In genomic region chr2:11343344-11343625, GRCh38 we compare ENCODE assay signal across 8 cellular contexts. TPM values are rescaled to one million over a fixed set of nuclear protein-coding genes. Genes with fewer than 3 reads are reported as not detected.
DNase-seq lines count a peak whose midpoint lies in the region; TF ChIP-seq lines count a peak whose summit lies in the region.

No MANE protein-coding gene starts in this region.

- H3K4me3 Mint-ChIP-seq in activated T-helper 2 cell treated with anti-CD3 and anti-CD28 coated beads, Interferon-gamma antibody, Interleukin-2, Interleukin-4, amounts not matched to agents 10 μg/mL and 5 μg/mL and 100 μg/mL, durations not matched to agents 14 hours and 24 hours and 36 hours (ENCODE audit: low read depth), result peak overlapping the region; percentile 99

- H3K9me3 ChIP-seq in stomach smooth muscle (ENCODE audit: control insufficient read depth in 2 of 2, low read length in 2 of 2), result no peaks in the 10 kb centered on the region

- H3K27ac ChIP-seq in stomach smooth muscle (ENCODE audit: low read length), result peak overlapping the region; percentile 75

- H3K4me3 ChIP-seq in stomach smooth muscle (ENCODE audit: low read length in 2 of 2), result peak overlapping the region; percentile 88 to 95

- H3K9ac ChIP-seq in stomach smooth muscle (ENCODE audit: low read length in 2 of 2), result peak overlapping the region; percentile 81

- H3K4me1 Mint-ChIP-seq in activated T-helper 2 cell treated with anti-CD3 and anti-CD28 coated beads, Interferon-gamma antibody, Interleukin-2, Interleukin-4, amounts not matched to agents 10 μg/mL and 5 μg/mL and 100 μg/mL, durations not matched to agents 14 hours and 24 hours and 36 hours (ENCODE audit: low read depth), result peaks cover 23% of the 10 kb centered on the region

- H3K27ac Mint-ChIP-seq in activated T-helper 2 cell treated with anti-CD3 and anti-CD28 coated beads, Interferon-gamma antibody, Interleukin-2, Interleukin-4, amounts not matched to agents 10 μg/mL and 5 μg/mL and 100 μg/mL, durations not matched to agents 14 hours and 24 hours and 36 hours, result peak overlapping the region; percentile 91

- in situ Hi-C loops in GM13976 (cut with MboI; ENCODE audit: low sequenced_read_pairs, unreplicated experiment), result no loop called here

- no peaks in the 10 kb centered on the region for H3K9me3 Mint-ChIP-seq in activated T-helper 2 cell treated with anti-CD3 and anti-CD28 coated beads, Interferon-gamma antibody, Interleukin-2, Interleukin-4, amounts not matched to agents 10 μg/mL and 5 μg/mL and 100 μg/mL, durations not matched to agents 14 hours and 24 hours and 36 hours

- H3K27me3 ChIP-seq in stomach smooth muscle (ENCODE audit: control insufficient read depth in 1 of 2, insufficient read depth in 2 of 2, low read length in 2 of 2), result no peaks in the 10 kb centered on the region

- TF ChIP-seq CTCF in GM13976 (IDR thresholded peaks at IDR 0.05; ENCODE audit: borderline replicate concordance, control extremely low read depth, extremely low read depth, insufficient read depth, missing control alignments), result no peak

- H3K36me3 ChIP-seq in stomach smooth muscle (ENCODE audit: control insufficient read depth in 2 of 2, insufficient read depth in 2 of 2, low read length in 2 of 2), result no peaks in the 10 kb centered on the region

- peaks cover 2% of the 10 kb centered on the region for H3K4me1 ChIP-seq in stomach smooth muscle (ENCODE audit: control insufficient read depth, insufficient read depth, low read length)

- intact Hi-C loops in activated T-helper 2 cell treated with anti-CD3 and anti-CD28 coated beads, Interferon-gamma antibody, Interleukin-2, Interleukin-4, amounts not matched to agents 10 μg/mL and 5 μg/mL and 100 μg/mL, durations not matched to agents 14 hours and 24 hours and 36 hours (cut with micrococcal nuclease), result loop anchor here (1.0 to 10.0 kb wide), 6 partner anchors 71 to 1382 kb away; partner anchors contain the start of genes E2F6 and PDIA6
- intact Hi-C loops in posterior vena cava (cut with DNase I), result loop anchor here (5.0 to 10.0 kb wide), 3 partner anchors 69 to 108 kb away; no protein-coding TSS in a partner anchor

- peak; percentile 36 for DNase-seq in NCI-H1105 treated with DMSO at 0.1 percent for 48 hours (lab: John Stamatoyannopoulos, UW)
- DNase-seq in NCI-H1105 (lab: John Stamatoyannopoulos, UW), result no peak
- DNase-seq in activated T-helper 2 cell treated with anti-CD3 and anti-CD28 coated beads, Interferon-gamma antibody, Interleukin-2, Interleukin-4, amounts not matched to agents 10 μg/mL and 5 μg/mL and 100 μg/mL, durations not matched to agents 14 hours and 24 hours and 36 hours (ENCODE audit: low spot score), result no peak
- peak; percentile 36 for DNase-seq in inferior parietal cortex (ENCODE audit: extremely low spot score)
- DNase-seq in posterior vena cava (ENCODE audit: low spot score), result no peak
- DNase-seq in GM13976 (ENCODE audit: low spot score), result no peak
- no peak for DNase-seq in NCI-H128 (lab: John Stamatoyannopoulos, UW; ENCODE audit: unreplicated experiment)

- peaks cover 3% of the 10 kb centered on the region for H3K36me3 Mint-ChIP-seq in activated T-helper 2 cell treated with anti-CD3 and anti-CD28 coated beads, Interferon-gamma antibody, Interleukin-2, Interleukin-4, amounts not matched to agents 10 μg/mL and 5 μg/mL and 100 μg/mL, durations not matched to agents 14 hours and 24 hours and 36 hours (ENCODE audit: low read depth)

- peaks cover 4% of the 10 kb centered on the region for H3K27me3 Mint-ChIP-seq in activated T-helper 2 cell treated with anti-CD3 and anti-CD28 coated beads, Interferon-gamma antibody, Interleukin-2, Interleukin-4, amounts not matched to agents 10 μg/mL and 5 μg/mL and 100 μg/mL, durations not matched to agents 14 hours and 24 hours and 36 hours (ENCODE audit: low read depth)

RNA-seq across cellular contexts. Expression of gene ROCK2, which starts 1.2 kb away (rescaled TPM):
- 20.6 and 21.1 TPM in 2 replicates for total RNA-seq in activated T-helper 2 cell treated with anti-CD3 and anti-CD28 coated beads, Interferon-gamma antibody, Interleukin-2, Interleukin-4, amounts not matched to agents 10 μg/mL and 5 μg/mL and 100 μg/mL, durations not matched to agents 14 hours and 24 hours and 36 hours
- 100 to 1,000 TPM; 109 to 186 TPM for total RNA-seq in posterior vena cava

Comparison
In these comparisons a context has a peak if more than half of its experiments do, and no peak if none do; other contexts are left out.
1. DNase-seq: peak in NCI-H1105 treated with DMSO at 0.1 percent for 48 hours (single experiment) and inferior parietal cortex (single experiment); none in NCI-H1105 (single experiment), activated T-helper 2 cell treated with anti-CD3 and anti-CD28 coated beads, Interferon-gamma antibody, Interleukin-2, Interleukin-4, amounts not matched to agents 10 μg/mL and 5 μg/mL and 100 μg/mL, durations not matched to agents 14 hours and 24 hours and 36 hours (single experiment), posterior vena cava (single experiment), GM13976 (single experiment) and NCI-H128 (single experiment).